In the genomic region with DNA sequence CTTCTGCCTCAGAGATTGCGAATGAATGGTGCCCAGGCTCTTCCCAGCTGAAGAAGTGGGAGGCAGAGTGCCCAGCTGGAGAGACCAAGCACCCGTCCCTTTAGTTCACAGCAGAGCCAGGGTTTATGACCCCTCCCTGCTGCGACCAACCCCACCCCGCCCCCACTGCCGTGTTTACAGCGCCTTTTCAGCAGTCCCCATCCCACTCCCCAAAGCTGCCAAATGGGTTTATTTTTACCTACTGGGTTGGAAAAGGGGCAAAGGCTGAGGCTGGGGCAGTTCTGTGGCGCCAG, we compare ENCODE assay signal across 17 cellular contexts. TPM values are rescaled to one million over a fixed set of nuclear protein-coding genes. Genes with fewer than 3 reads are reported as not detected.
DNase-seq lines count a peak whose midpoint lies in the region; ATAC-seq, FAIRE-seq and TF ChIP-seq lines count a peak whose summit lies in the region.
"Had no signal": no experiment of that assay in that cellular context is flagged by ENCODE, and none has a peak within 500 bp of the region (broad histone marks: within the 10 kb centered on the region; RNA-seq: fewer than 3 reads in every experiment).

No MANE protein-coding gene starts in this region.

- peaks cover 47% of the 10 kb centered on the region for H3K27me3 Mint-ChIP-seq in nephron (ENCODE audit: low read depth)
- H3K27me3 Mint-ChIP-seq in effector memory CD8-positive, alpha-beta T cell: peaks cover 32 to 70% of the 10 kb centered on the region in 2 donors

- H3K4me1 ChIP-seq in BLaER1 (peaks cover 96% of the 10 kb centered on the region), left ventricle myocardium inferior (peaks cover 97% of the 10 kb centered on the region)

- H4K20me1 ChIP-seq in BLaER1: no peaks in the 10 kb centered on the region

- peak overlapping the region; percentile 90 for H3K9ac ChIP-seq in BLaER1
- H3K9ac ChIP-seq: SK-N-SH had no signal

- peak overlapping the region; percentile 59 for H3K4me3 ChIP-seq in BLaER1
- H3K4me3 ChIP-seq in Jurkat, Clone E6-1 (ENCODE audit: low read length): peak overlapping the region; percentile 25; the same call in 1 of the 2 replicates
- H3K4me3 ChIP-seq in left ventricle myocardium inferior: peak overlapping the region; percentile 51
- H3K4me3 ChIP-seq: skin epidermis, upper lobe of right lung had no signal

- peaks cover 71% of the 10 kb centered on the region for H3K4me1 Mint-ChIP-seq in nephron
- H3K4me1 Mint-ChIP-seq in effector memory CD8-positive, alpha-beta T cell (ENCODE audit: low read depth in 2 of 2): peaks cover 6 to 12% of the 10 kb centered on the region in 2 donors

- H3K36me3 Mint-ChIP-seq in nephron (ENCODE audit: low read depth): no peaks in the 10 kb centered on the region
- no peaks in the 10 kb centered on the region for H3K36me3 Mint-ChIP-seq in effector memory CD8-positive, alpha-beta T cell (ENCODE audit: insufficient read depth)

- H3K36me3 ChIP-seq in BLaER1: peaks cover 11% of the 10 kb centered on the region; the same call in 1 of the 2 replicates
- no peaks in the 10 kb centered on the region for H3K36me3 ChIP-seq in left ventricle myocardium inferior
- H3K36me3 ChIP-seq: neutrophil, upper lobe of right lung had no signal

- intact Hi-C loops in left ventricle myocardium inferior (cut with micrococcal nuclease): no loop called here

- H3K27ac ChIP-seq in BLaER1 (peak overlapping the region; percentile 98), left ventricle myocardium inferior (replicated peaks) (peak overlapping the region; percentile 96)
- H3K27ac ChIP-seq: neutrophil, skin epidermis, upper lobe of right lung had no signal

- peak overlapping the region; percentile 38 to 52 (median 39) for H3K27ac Mint-ChIP-seq in nephron
- no peak overlapping the region for H3K27ac Mint-ChIP-seq in effector memory CD8-positive, alpha-beta T cell
- H3K27ac Mint-ChIP-seq: activated naive CD8-positive, alpha-beta T cell; HFFc6 had no signal

- H3K27me3 ChIP-seq in BLaER1: no peaks in the 10 kb centered on the region
- H3K27me3 ChIP-seq in left ventricle myocardium inferior (ENCODE audit: low read depth): no peaks in the 10 kb centered on the region
- H3K27me3 ChIP-seq: upper lobe of right lung had no signal

- H3K9me3 ChIP-seq in BLaER1: no peaks in the 10 kb centered on the region
- no peaks in the 10 kb centered on the region for H3K9me3 ChIP-seq in left ventricle myocardium inferior (replicated peaks)
- H3K9me3 ChIP-seq: neutrophil, SK-N-SH, upper lobe of right lung had no signal

- H3K4me2 ChIP-seq in BLaER1: peak overlapping the region; percentile 95
- H3K4me2 ChIP-seq: SK-N-SH had no signal

- H3K9me3 Mint-ChIP-seq in nephron: no peaks in the 10 kb centered on the region
- H3K9me3 Mint-ChIP-seq in effector memory CD8-positive, alpha-beta T cell: no peaks in the 10 kb centered on the region
- H3K9me3 Mint-ChIP-seq: HFFc6 had no signal

- no peak for DNase-seq in Jurkat, Clone E6-1 (ENCODE audit: low read depth, low spot score)
- DNase-seq in left ventricle myocardium inferior: no peak
- DNase-seq in NOMO-1 treated with dmso at 0.1 percent for 144 hours (lab: John Stamatoyannopoulos, UW; ENCODE audit: unreplicated experiment): no peak
- DNase-seq in NCI-H2196 treated with DMSO at 0.1 percent for 48 hours (lab: John Stamatoyannopoulos, UW; ENCODE audit: unreplicated experiment): no peak
- no peak for DNase-seq in RCC 7860 (ENCODE audit: low spot score)
- DNase-seq in effector memory CD8-positive, alpha-beta T cell: no peak
- DNase-seq: HFFc6, mammary epithelial cell, NCI-H1436, PC-3 had no signal

- TF ChIP-seq CTCF in left ventricle myocardium inferior (IDR thresholded peaks at IDR 0.05; ENCODE audit: borderline replicate concordance) (no peak), nephron (IDR thresholded peaks at IDR 0.05; ENCODE audit: unreplicated experiment in 3 of 3) (no peak)

- no peak for FAIRE-seq in RCC 7860 (lab: Jason Lieb, UNC)

- peak overlapping the region in 1 of 3 experiments; percentile 14 for H3K4me3 Mint-ChIP-seq in nephron
- H3K4me3 Mint-ChIP-seq in effector memory CD8-positive, alpha-beta T cell: no peak overlapping the region
- H3K4me3 Mint-ChIP-seq: HFFc6 had no signal

- ATAC-seq in effector memory CD8-positive, alpha-beta T cell (replicated peaks): no peak
- ATAC-seq: PC-3 had no signal

RNA-seq across cellular contexts. Expression of a gene that starts 23.6 kb away (rescaled TPM):
- 12.4 TPM for polyA plus RNA-seq in Jurkat, Clone E6-1 (2012; ENCODE audit: insufficient read depth, insufficient read length)
- total RNA-seq in left ventricle myocardium inferior: 26.6 TPM

RNA-seq across cellular contexts. Expression of a gene that starts 25.8 kb away (rescaled TPM):
- 42.0 TPM for polyA plus RNA-seq in Jurkat, Clone E6-1 (2012; ENCODE audit: insufficient read depth, insufficient read length)
- total RNA-seq in left ventricle myocardium inferior: 215 TPM

RNA-seq across cellular contexts. Expression of a gene that starts 46.7 kb away (rescaled TPM):
- polyA plus RNA-seq in Jurkat, Clone E6-1 (2012; ENCODE audit: insufficient read depth, insufficient read length): 66.3 TPM
- 29.2 TPM for total RNA-seq in left ventricle myocardium inferior

Comparison
In these comparisons a context has a peak if more than half of its experiments do, and no peak if none do; other contexts are left out.
1. H3K27ac Mint-ChIP-seq: peak in nephron (3 of 3); none in effector memory CD8-positive, alpha-beta T cell (0 of 2).
2. Peak in every context shown above with its lines, with median percentiles within 50 percentile points of each other: H3K4me3 ChIP-seq.